Comparison of ENCODE assay signal across 18 cellular contexts in the genomic region with DNA sequence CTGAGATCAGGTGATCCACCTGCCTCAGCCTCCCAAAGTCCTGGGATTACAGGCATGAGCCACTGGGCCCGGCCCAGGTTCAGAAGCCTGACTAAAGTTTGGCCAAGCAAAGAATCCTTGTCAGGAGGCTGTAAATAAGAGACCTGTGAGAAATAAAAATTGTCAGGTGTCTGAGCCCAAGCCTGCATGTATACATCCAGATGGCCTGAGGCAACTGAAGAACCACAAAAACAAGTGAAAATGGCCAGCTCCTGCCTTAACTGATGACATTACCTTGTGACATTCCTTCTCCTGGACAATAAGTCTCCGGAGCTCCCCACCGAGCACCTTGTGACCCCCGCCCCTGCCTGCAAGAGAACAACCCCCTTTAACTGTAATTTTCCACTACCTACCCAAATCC. TPM values are rescaled to one million over a fixed set of nuclear protein-coding genes. Genes with fewer than 3 reads are reported as not detected.
"Had no signal": no experiment of that assay in that cellular context is flagged by ENCODE, and none has a peak within 500 bp of the region (broad histone marks: within the 10 kb centered on the region; RNA-seq: fewer than 3 reads in every experiment).

No MANE protein-coding gene starts in this region.

RNA-seq across cellular contexts. Expression of gene PMIS2, which starts 18.5 kb away (rescaled TPM):
- total RNA-seq: esophagus mucosa; gastrocnemius medialis; glomerular endothelial cell; kidney; left lobe of liver; liver; lung; mesothelial cell of epicardium; mucosa of descending colon; natural killer cell treated with Interleukin-12 subunit alpha and Interleukin-12 subunit beta and Interleukin-15 and Interleukin-18, amount 100 ng/mL, for 72 hours; osteocyte; psoas muscle; renal cortical epithelial cell; right cardiac atrium; sigmoid colon; skeletal muscle tissue; spleen; urinary bladder had no signal
- polyA plus RNA-seq: liver, lung, psoas muscle, right cardiac atrium, sigmoid colon, spleen, urinary bladder had no signal

RNA-seq across cellular contexts. Expression of gene ETV2, which starts 37.1 kb away (rescaled TPM):
- total RNA-seq: psoas muscle, renal cortical epithelial cell had no signal

RNA-seq across cellular contexts. Expression of gene ATP4A, which starts 41.0 kb away (rescaled TPM):
- total RNA-seq: esophagus mucosa; gastrocnemius medialis; glomerular endothelial cell; kidney; left lobe of liver; liver; lung; mucosa of descending colon; natural killer cell treated with Interleukin-12 subunit alpha and Interleukin-12 subunit beta and Interleukin-15 and Interleukin-18, amount 100 ng/mL, for 72 hours; osteocyte; psoas muscle; renal cortical epithelial cell; right cardiac atrium; sigmoid colon; skeletal muscle tissue; spleen; urinary bladder had no signal
- polyA plus RNA-seq: liver, psoas muscle, right cardiac atrium, spleen, urinary bladder had no signal
